In genomic region chr13:59877933-59878332, GRCh38 we compare ENCODE assay signal across 1 cellular context.
A peak's percentile ranks its signal among the peaks of the same experiment; 100 is the strongest.
TF ChIP-seq lines count a peak whose summit lies in the region.

No MANE protein-coding gene starts in this region.

TF ChIP-seq in SK-N-SH, 30 proteins besides CTCF, POLR2A, EP300 and RAD21 (continued from another document):
- TF ChIP-seq GABPA (IDR thresholded peaks at IDR 0.05; ENCODE audit: low read depth) (no peak), FOXM1 (IDR thresholded peaks at IDR 0.05; ENCODE audit: low read depth) (no peak), RCOR1 (IDR thresholded peaks at IDR 0.05; ENCODE audit: low read length) (no peak), JUND (IDR thresholded peaks at IDR 0.05) (peak; percentile 52; the same call in 1 of the 2 replicates), TEAD4 (IDR thresholded peaks at IDR 0.05; ENCODE audit: borderline replicate concordance, insufficient read depth) (peak; percentile 18; the same call in 1 of the 2 replicates), POLR2AphosphoS5 (IDR thresholded peaks at IDR 0.05; ENCODE audit: low read depth, low read length) (0 out of 2 replicates have a peak, but pooled peaks have one; percentile 32), TCF12 (IDR thresholded peaks at IDR 0.05) (peak; percentile 81), IRF3 (IDR thresholded peaks at IDR 0.05; ENCODE audit: low read depth, low read length) (no peak), FOXJ3 (CRISPR knock-in tag; IDR thresholded peaks at IDR 0.05) (no peak), FOSL2 (IDR thresholded peaks at IDR 0.05; ENCODE audit: borderline replicate concordance, low read depth) (no peak), MEF2A (IDR thresholded peaks at IDR 0.05; ENCODE audit: borderline replicate concordance, low read depth) (peak; percentile 81; the same call in 1 of the 2 replicates), TAF1 (IDR thresholded peaks at IDR 0.05; ENCODE audit: borderline replicate concordance, low read depth, low read length) (no peak), PBX3 (IDR thresholded peaks at IDR 0.05) (peak; percentile 71), NFIC (IDR thresholded peaks at IDR 0.05; ENCODE audit: borderline replicate concordance) (peak; percentile 92), USF1 (IDR thresholded peaks at IDR 0.05; ENCODE audit: borderline replicate concordance, low read depth) (no peak), CHD2 (IDR thresholded peaks at IDR 0.05; ENCODE audit: low read length, partially characterized antibody) (no peak), MXI1 (IDR thresholded peaks at IDR 0.05; ENCODE audit: low read depth, low read length) (no peak), ELF1 (IDR thresholded peaks at IDR 0.05) (no peak), RXRA (IDR thresholded peaks at IDR 0.05; ENCODE audit: borderline replicate concordance, low read depth) (no peak)
